ENCODE assay signal across 15 cellular contexts in genomic region chr13:110772091-110772984, GRCh38. TPM values are rescaled to one million over a fixed set of nuclear protein-coding genes. Genes with fewer than 3 reads are reported as not detected.
DNase-seq lines count a peak whose midpoint lies in the region; TF ChIP-seq lines count a peak whose summit lies in the region.
"Had no signal": no experiment of that assay in that cellular context is flagged by ENCODE, and none has a peak within 500 bp of the region (broad histone marks: within the 10 kb centered on the region; RNA-seq: fewer than 3 reads in every experiment).

No MANE protein-coding gene starts in this region.

- no peak for TF ChIP-seq CTCF in WERI-Rb-1 (IDR thresholded peaks at IDR 0.05; ENCODE audit: low read depth, low read length)

- peaks cover 21% of the 10 kb centered on the region for H3K27me3 ChIP-seq in WERI-Rb-1 (ENCODE audit: insufficient read depth, low read depth, severe bottlenecking)

- no peaks in the 10 kb centered on the region for H3K36me3 ChIP-seq in WERI-Rb-1

- no peak overlapping the region for H3K4me3 ChIP-seq in WERI-Rb-1 (ENCODE audit: low read depth, low read length)
- H3K4me3 ChIP-seq: GM23248 had no signal

- H3K9me3 ChIP-seq in WERI-Rb-1 (ENCODE audit: severe bottlenecking) = no peaks in the 10 kb centered on the region

- peak; percentile 13 for DNase-seq in DMS79 treated with DMSO at 0.1 percent for 48 hours (lab: John Stamatoyannopoulos, UW)
- DNase-seq in DMS79 (lab: John Stamatoyannopoulos, UW) = no peak
- peak; percentile 65 for DNase-seq in WERI-Rb-1
- peak; percentile 48 for DNase-seq in myocyte (ENCODE audit: low read depth)
- DNase-seq in cerebellum (ENCODE audit: low spot score) = no peak
- DNase-seq in D341Med (ENCODE audit: low spot score) = no peak
- DNase-seq in anterior cingulate cortex (lab: John Stamatoyannopoulos, UW) = no peak
- no peak for DNase-seq in stimulated activated CD4-positive, alpha-beta T cell treated with anti-CD3 and anti-CD28 coated beads, Interleukin-4, amount 100 ng/mL, for 24 hours
- DNase-seq: CD4-positive, CD25-positive, alpha-beta regulatory T cell; DMS 273 treated with DMSO at 0.1 percent for 48 hours; EL; GM23248; H7; IMR-90 had no signal

- no peak overlapping the region for H3K27ac ChIP-seq in WERI-Rb-1
- H3K27ac ChIP-seq: 22Rv1, GM23248 had no signal

RNA-seq across cellular contexts. Expression of gene ING1, which starts 58.8 kb away (rescaled TPM):
- 7.6 and 9.3 TPM in 2 replicates for total RNA-seq in myocyte
- 7.0 TPM for polyA plus RNA-seq in myocyte (2012)
- total RNA-seq in cerebellum = 14.1 TPM

Comparison
In these comparisons a context has a peak if more than half of its experiments do, and no peak if none do; other contexts are left out.
1. DNase-seq: peak in DMS79 treated with DMSO at 0.1 percent for 48 hours (single experiment), WERI-Rb-1 (single experiment) and myocyte (single experiment); none in DMS79 (single experiment), cerebellum (single experiment), D341Med (single experiment), anterior cingulate cortex (0 of 58) and stimulated activated CD4-positive, alpha-beta T cell treated with anti-CD3 and anti-CD28 coated beads, Interleukin-4, amount 100 ng/mL, for 24 hours (single experiment).